10 cellular contexts compared by ENCODE assay signal in the genomic region with DNA sequence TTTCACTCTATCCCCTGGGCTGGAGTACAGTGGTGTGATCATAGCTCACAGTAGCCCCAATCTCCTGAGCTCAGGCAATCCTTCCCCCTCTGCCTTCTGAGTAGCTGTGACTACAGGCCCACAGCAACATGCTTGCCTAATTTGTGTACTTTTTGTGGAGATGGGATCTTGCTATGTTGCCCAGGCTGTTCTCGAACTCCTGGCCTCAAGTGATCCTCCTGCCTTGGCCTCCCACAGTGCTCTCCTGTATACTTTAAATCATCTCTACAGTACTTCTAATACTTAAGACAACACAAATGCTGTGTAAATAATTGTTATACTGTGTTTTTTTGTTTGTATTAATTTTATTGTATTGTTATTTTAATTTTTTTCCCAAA.
"Had no signal": no experiment of that assay in that cellular context is flagged by ENCODE, and none has a peak within 500 bp of the region (broad histone marks: within the 10 kb centered on the region; RNA-seq: fewer than 3 reads in every experiment).

No MANE protein-coding gene starts in this region.

- H3K27ac Mint-ChIP-seq: activated naive CD4-positive, alpha-beta T cell treated with anti-CD3 and anti-CD28 coated beads, Interleukin-2, amount 50 U/mL, for 24 hours; memory B cell; stimulated activated effector memory CD8-positive, alpha-beta T cell treated with anti-CD3 and anti-CD28 coated beads, Interleukin-12 subunit alpha, Interleukin-12 subunit beta, amount 100 ng/mL, for 72 hours; T-helper 1 cell treated with Interleukin-12 subunit alpha and Interleukin-12 subunit beta and Interleukin-4 antibody, amounts not matched to agents 30 μg/mL and 1 μg/mL, for 36 hours had no signal

- H3K36me3 Mint-ChIP-seq: activated naive CD4-positive, alpha-beta T cell treated with anti-CD3 and anti-CD28 coated beads, Interleukin-2, amount 50 U/mL, for 24 hours; memory B cell; stimulated activated effector memory CD8-positive, alpha-beta T cell treated with anti-CD3 and anti-CD28 coated beads, Interleukin-12 subunit alpha, Interleukin-12 subunit beta, amount 100 ng/mL, for 72 hours had no signal

- H3K27me3 ChIP-seq: cardiac muscle cell had no signal

- H3K4me1 Mint-ChIP-seq: activated naive CD4-positive, alpha-beta T cell treated with anti-CD3 and anti-CD28 coated beads, Interleukin-2, amount 50 U/mL, for 24 hours; memory B cell; stimulated activated effector memory CD8-positive, alpha-beta T cell treated with anti-CD3 and anti-CD28 coated beads, Interleukin-12 subunit alpha, Interleukin-12 subunit beta, amount 100 ng/mL, for 72 hours had no signal

- H3K4me3 Mint-ChIP-seq: activated naive CD4-positive, alpha-beta T cell treated with anti-CD3 and anti-CD28 coated beads, Interleukin-2, amount 50 U/mL, for 24 hours; memory B cell; stimulated activated effector memory CD8-positive, alpha-beta T cell treated with anti-CD3 and anti-CD28 coated beads, Interleukin-12 subunit alpha, Interleukin-12 subunit beta, amount 100 ng/mL, for 72 hours; T-helper 1 cell treated with Interleukin-12 subunit alpha and Interleukin-12 subunit beta and Interleukin-4 antibody, amounts not matched to agents 30 μg/mL and 1 μg/mL, for 36 hours had no signal

- ATAC-seq: left colon; stimulated activated effector memory CD8-positive, alpha-beta T cell treated with anti-CD3 and anti-CD28 coated beads, Interleukin-12 subunit alpha, Interleukin-12 subunit beta, amount 100 ng/mL, for 72 hours had no signal

- H3K9me3 ChIP-seq: SK-N-SH had no signal

- H3K9me3 Mint-ChIP-seq: activated naive CD4-positive, alpha-beta T cell treated with anti-CD3 and anti-CD28 coated beads, Interleukin-2, amount 50 U/mL, for 24 hours; memory B cell; nephron; stimulated activated effector memory CD8-positive, alpha-beta T cell treated with anti-CD3 and anti-CD28 coated beads, Interleukin-12 subunit alpha, Interleukin-12 subunit beta, amount 100 ng/mL, for 72 hours; T-helper 1 cell treated with Interleukin-12 subunit alpha and Interleukin-12 subunit beta and Interleukin-4 antibody, amounts not matched to agents 30 μg/mL and 1 μg/mL, for 36 hours had no signal

- H3K9ac ChIP-seq: SK-N-SH had no signal

- H3K36me3 ChIP-seq: cardiac muscle cell had no signal

- H3K27me3 Mint-ChIP-seq: activated naive CD4-positive, alpha-beta T cell treated with anti-CD3 and anti-CD28 coated beads, Interleukin-2, amount 50 U/mL, for 24 hours had no signal

- H3K27ac ChIP-seq: cardiac muscle cell had no signal

- DNase-seq: activated CD4-positive, alpha-beta T cell treated with anti-CD3 and anti-CD28 coated beads, Interleukin-2, amount 50 U/mL, for 1 hour; activated T-cell treated with anti-CD3 and anti-CD28 coated beads, Interleukin-2, amount 50 U/mL, for 1 hour; left colon; SK-N-SH had no signal

- H3K4me3 ChIP-seq: cardiac muscle cell had no signal
